Comparison of ENCODE assay signal across 11 cellular contexts in genomic region chr3:138331143-138331894, GRCh38. TPM values are rescaled to one million over a fixed set of nuclear protein-coding genes. Genes with fewer than 3 reads are reported as not detected.
DNase-seq lines count a peak whose midpoint lies in the region; TF ChIP-seq lines count a peak whose summit lies in the region.
"Had no signal": no experiment of that assay in that cellular context is flagged by ENCODE, and none has a peak within 500 bp of the region (broad histone marks: within the 10 kb centered on the region; RNA-seq: fewer than 3 reads in every experiment).

No MANE protein-coding gene starts in this region.

- H3K4me2 ChIP-seq in DOHH2 (ENCODE audit: low read length) (no peak overlapping the region), osteoblast (ENCODE audit: insufficient read depth, low read length) (no peak overlapping the region)

- H3K27me3 ChIP-seq in DOHH2 (ENCODE audit: control insufficient read depth, low read length): peaks cover 26% of the 10 kb centered on the region
- peaks cover 5% of the 10 kb centered on the region for H3K27me3 ChIP-seq in osteoblast (ENCODE audit: insufficient read depth, low read length)
- H3K27me3 ChIP-seq: ascending aorta had no signal

- H3K9me2 ChIP-seq in DOHH2 (replicated peaks; ENCODE audit: control insufficient read depth, low read length): no peaks in the 10 kb centered on the region

- H3K9me3 Mint-ChIP-seq in chondrocyte (ENCODE audit: low read depth) (no peaks in the 10 kb centered on the region), nephron progenitor cell (no peaks in the 10 kb centered on the region)

- H3K27ac Mint-ChIP-seq in chondrocyte (ENCODE audit: unreplicated experiment) (no peak overlapping the region), nephron progenitor cell (no peak overlapping the region)

- H3K4me3 ChIP-seq in DOHH2 (ENCODE audit: low read length) (no peak overlapping the region), osteoblast (ENCODE audit: insufficient read depth, low read length) (no peak overlapping the region)
- H3K4me3 ChIP-seq: ascending aorta, thoracic aorta had no signal

- H2AFZ ChIP-seq in osteoblast (ENCODE audit: low read length): no peak overlapping the region

- no peak overlapping the region for H3K27ac ChIP-seq in DOHH2 (ENCODE audit: low read depth, low read length)
- no peak overlapping the region for H3K27ac ChIP-seq in osteoblast (ENCODE audit: low read depth, low read length)
- H3K27ac ChIP-seq: ascending aorta, thoracic aorta had no signal

- H3K4me1 Mint-ChIP-seq in chondrocyte (ENCODE audit: low read depth): peaks cover 9% of the 10 kb centered on the region
- peaks cover 17% of the 10 kb centered on the region for H3K4me1 Mint-ChIP-seq in nephron progenitor cell

- H3K9me3 ChIP-seq in DOHH2 (ENCODE audit: control insufficient read depth, insufficient read depth, low read length) (no peaks in the 10 kb centered on the region), osteoblast (ENCODE audit: low read depth, low read length) (no peaks in the 10 kb centered on the region)
- H3K9me3 ChIP-seq: ascending aorta, thoracic aorta had no signal

- no peak overlapping the region for H3K4me3 Mint-ChIP-seq in chondrocyte (ENCODE audit: unreplicated experiment)
- H3K4me3 Mint-ChIP-seq in nephron progenitor cell: no peak overlapping the region

- peaks cover 11% of the 10 kb centered on the region for H3K27me3 Mint-ChIP-seq in chondrocyte (ENCODE audit: low read depth)
- peaks cover 26% of the 10 kb centered on the region for H3K27me3 Mint-ChIP-seq in nephron progenitor cell (ENCODE audit: low read depth, poor library complexity)

- DNase-seq in LHCN-M2 (ENCODE audit: low read depth) (peak; percentile 35), chondrocyte (ENCODE audit: low spot score) (no peak), osteoblast (ENCODE audit: insufficient read length, low spot score, missing footprints) (no peak), nephron progenitor cell (no peak)
- no peak for DNase-seq in stimulated activated naive CD4-positive, alpha-beta T cell (lab: John Stamatoyannopoulos, UW)
- DNase-seq in activated CD4-positive, alpha-beta T cell treated with anti-CD3 and anti-CD28 coated beads, Interleukin-2, amount 50 U/mL, for 4 hours: no peak
- DNase-seq: activated CD4-positive, alpha-beta T cell treated with anti-CD3 and anti-CD28 coated beads for 1 hour; stimulated activated CD4-positive, alpha-beta T cell treated with anti-CD3 and anti-CD28 coated beads, Interleukin-2, amount 100 ng/mL, for 24 hours had no signal

- H4K20me1 ChIP-seq in DOHH2 (ENCODE audit: control insufficient read depth, insufficient read depth, low read depth, low read length): no peaks in the 10 kb centered on the region
- no peaks in the 10 kb centered on the region for H4K20me1 ChIP-seq in osteoblast (ENCODE audit: insufficient read depth, low read length)

- H3K36me3 Mint-ChIP-seq in chondrocyte (ENCODE audit: low read depth) (no peaks in the 10 kb centered on the region), nephron progenitor cell (ENCODE audit: low read depth) (no peaks in the 10 kb centered on the region)

- H3K4me1 ChIP-seq in DOHH2 (ENCODE audit: control insufficient read depth, low read length): peaks cover 15% of the 10 kb centered on the region
- peaks cover 11% of the 10 kb centered on the region for H3K4me1 ChIP-seq in osteoblast (ENCODE audit: insufficient read depth, low read length)

- H3F3A ChIP-seq in DOHH2 (ENCODE audit: control insufficient read depth, insufficient read depth): peaks cover 7% of the 10 kb centered on the region; the same call in 1 of the 2 replicates

- TF ChIP-seq CTCF in DOHH2 (IDR thresholded peaks at IDR 0.05; ENCODE audit: low read depth, low read length, poor library complexity, severe bottlenecking) (peak; percentile 29), chondrocyte (IDR thresholded peaks at IDR 0.05) (peak; percentile 61), osteoblast (IDR thresholded peaks at IDR 0.05; ENCODE audit: extremely low read depth, low read depth, low read length) (peak; percentile 42), nephron progenitor cell (IDR thresholded peaks at IDR 0.05) (no peak)

- H3K36me3 ChIP-seq in DOHH2 (ENCODE audit: control insufficient read depth, low read length): no peaks in the 10 kb centered on the region
- H3K36me3 ChIP-seq in osteoblast (ENCODE audit: insufficient read depth, low read length): no peaks in the 10 kb centered on the region
- H3K36me3 ChIP-seq: ascending aorta, thoracic aorta had no signal

- no peaks in the 10 kb centered on the region for H3K79me2 ChIP-seq in DOHH2 (ENCODE audit: control insufficient read depth, low read length)
- H3K79me2 ChIP-seq in osteoblast (ENCODE audit: insufficient read depth, low read length): no peaks in the 10 kb centered on the region

RNA-seq across cellular contexts. Expression of gene NME9, which starts 1.7 kb away (rescaled TPM):
- total RNA-seq in LHCN-M2 (2014; rRNA removed) (not detected in 2 replicates), chondrocyte (not detected in 3 replicates), osteoblast (not detected in 2 replicates)
- 0.21 TPM for polyA plus RNA-seq in LHCN-M2 (2012)
- total RNA-seq: ascending aorta, thoracic aorta had no signal

RNA-seq across cellular contexts. Expression of gene MRAS, which starts 17.1 kb away (rescaled TPM):
- total RNA-seq in LHCN-M2 (2014; rRNA removed) (40.8 and 58.8 TPM in 2 replicates), chondrocyte (64.6 to 75.8 TPM (median 68.4 TPM) in 3 replicates), osteoblast (80.7 and 81.6 TPM in 2 replicates)
- polyA plus RNA-seq in LHCN-M2 (2012): 115 TPM
